ENCODE assay signal across 1 cellular context in the genomic region with DNA sequence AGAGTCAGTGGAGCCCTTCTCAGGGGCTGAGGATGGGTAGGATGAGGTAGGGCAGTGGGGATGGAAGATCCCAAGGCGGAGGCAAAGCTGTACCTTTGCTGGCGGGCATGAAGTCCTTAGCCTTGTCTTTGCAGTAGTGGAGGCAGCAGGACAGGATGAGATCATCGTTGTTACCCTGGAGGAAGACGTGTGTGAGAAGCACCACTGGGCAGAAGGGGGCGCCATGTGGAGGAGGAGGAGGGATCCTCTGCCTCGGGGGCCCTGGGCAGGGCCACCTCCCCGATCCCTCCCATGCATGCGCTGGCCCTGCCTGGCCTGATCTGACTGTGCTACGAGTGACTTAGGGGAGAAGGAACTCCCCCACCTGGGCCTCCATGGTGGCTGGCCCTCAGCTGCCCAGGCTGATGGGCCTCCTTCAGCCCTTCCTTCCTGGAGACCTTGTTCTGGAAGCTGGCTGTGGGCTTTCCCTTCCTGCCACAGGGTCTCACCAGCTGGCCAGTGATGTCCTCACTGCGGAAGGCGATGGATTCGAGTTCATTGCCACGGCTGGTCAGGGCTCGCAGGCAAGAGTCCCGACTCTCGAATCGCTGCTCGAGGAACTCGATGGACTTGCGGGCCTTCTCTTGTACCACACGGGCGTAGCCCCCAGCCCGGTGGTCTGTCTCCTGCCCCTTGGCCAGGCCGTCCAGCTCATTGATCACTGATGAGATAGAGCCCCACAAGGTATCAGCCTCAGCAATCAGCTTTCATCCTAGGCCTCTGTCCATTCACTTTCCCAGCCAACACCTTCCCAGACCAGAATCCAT.
TF ChIP-seq lines count a peak whose summit lies in the region.

No MANE protein-coding gene starts in this region.

TF ChIP-seq in HEK293, 187 proteins besides CTCF, POLR2A, EP300 and RAD21 (continued from another document):
- TF ChIP-seq, protein P1, sequence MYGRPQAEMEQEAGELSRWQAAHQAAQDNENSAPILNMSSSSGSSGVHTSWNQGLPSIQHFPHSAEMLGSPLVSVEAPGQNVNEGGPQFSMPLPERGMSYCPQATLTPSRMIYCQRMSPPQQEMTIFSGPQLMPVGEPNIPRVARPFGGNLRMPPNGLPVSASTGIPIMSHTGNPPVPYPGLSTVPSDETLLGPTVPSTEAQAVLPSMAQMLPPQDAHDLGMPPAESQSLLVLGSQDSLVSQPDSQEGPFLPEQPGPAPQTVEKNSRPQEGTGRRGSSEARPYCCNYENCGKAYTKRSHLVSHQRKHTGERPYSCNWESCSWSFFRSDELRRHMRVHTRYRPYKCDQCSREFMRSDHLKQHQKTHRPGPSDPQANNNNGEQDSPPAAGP (tag by site-specific recombination; IDR thresholded peaks at IDR 0.05) = peak; percentile 86; the same call in 1 of the 2 replicates
- TF ChIP-seq ZNF600 (tag by site-specific recombination; IDR thresholded peaks at IDR 0.05) (peak; percentile 88), BCL11A (tag by site-specific recombination; IDR thresholded peaks at IDR 0.05; ENCODE audit: low read depth) (no peak), ZNF626 (tag by site-specific recombination; IDR thresholded peaks at IDR 0.05) (no peak), KLF1 (tag by site-specific recombination; IDR thresholded peaks at IDR 0.05) (0 out of 2 replicates have a peak, but pooled peaks have one; percentile 26), ZBTB17 (tag by site-specific recombination; IDR thresholded peaks at IDR 0.05) (peak; percentile 77), ZNF660 (tag by site-specific recombination; IDR thresholded peaks at IDR 0.05) (0 out of 2 replicates have a peak, but pooled peaks have one; percentile 50), ZSCAN23 (tag by site-specific recombination; IDR thresholded peaks at IDR 0.05) (0 out of 2 replicates have a peak, but pooled peaks have one; percentile 34), ZNF24 (tag by site-specific recombination; IDR thresholded peaks at IDR 0.05) (peak; percentile 70), ZNF501 (tag by site-specific recombination; IDR thresholded peaks at IDR 0.05) (0 out of 2 replicates have a peak, but pooled peaks have one; percentile 30), SP3 (tag by site-specific recombination; IDR thresholded peaks at IDR 0.05) (peak; percentile 58), ZNF311 (tag by site-specific recombination; IDR thresholded peaks at IDR 0.05; ENCODE audit: borderline replicate concordance) (no peak), GLIS1 (tag by site-specific recombination; IDR thresholded peaks at IDR 0.05) (peak; percentile 70), MZF1 (tag by site-specific recombination; IDR thresholded peaks at IDR 0.05; ENCODE audit: borderline replicate concordance) (no peak), ZNF654 (tag by site-specific recombination; IDR thresholded peaks at IDR 0.05; ENCODE audit: low read depth) (peak; percentile 67), KLF8 (tag by site-specific recombination; IDR thresholded peaks at IDR 0.05) (peak; percentile 62; the same call in 1 of the 2 replicates), ZNF629 (tag by site-specific recombination; IDR thresholded peaks at IDR 0.05) (peak; percentile 59; the same call in 1 of the 2 replicates), ZNF169 (tag by site-specific recombination; IDR thresholded peaks at IDR 0.05) (0 out of 2 replicates have a peak, but pooled peaks have one; percentile 15), ZNF473 (tag by site-specific recombination; IDR thresholded peaks at IDR 0.05) (no peak), KLF9 (tag by site-specific recombination; IDR thresholded peaks at IDR 0.05; ENCODE audit: low read depth) (peak; percentile 29; the same call in 1 of the 2 replicates), SP7 (tag by site-specific recombination; IDR thresholded peaks at IDR 0.05) (peak; percentile 58; the same call in 1 of the 2 replicates), ZFHX2 (tag by site-specific recombination; conservative IDR thresholded peaks at IDR 0.05) (peak; percentile 47), ZBTB8A (tag by site-specific recombination; IDR thresholded peaks at IDR 0.05) (no peak), ZBTB48 (tag by site-specific recombination; IDR thresholded peaks at IDR 0.05) (peak; percentile 90), KLF16 (tag by site-specific recombination; IDR thresholded peaks at IDR 0.05) (0 out of 2 replicates have a peak, but pooled peaks have one; percentile 20), ZNF776 (tag by site-specific recombination; IDR thresholded peaks at IDR 0.05; ENCODE audit: borderline replicate concordance) (no peak), ZFP69B (tag by site-specific recombination; IDR thresholded peaks at IDR 0.05) (peak; percentile 54; the same call in 1 of the 2 replicates), GLIS2 (tag by site-specific recombination; IDR thresholded peaks at IDR 0.05) (peak; percentile 83), ZEB2 (tag by site-specific recombination; IDR thresholded peaks at IDR 0.05) (peak; percentile 51)
- TF ChIP-seq, protein P2, sequence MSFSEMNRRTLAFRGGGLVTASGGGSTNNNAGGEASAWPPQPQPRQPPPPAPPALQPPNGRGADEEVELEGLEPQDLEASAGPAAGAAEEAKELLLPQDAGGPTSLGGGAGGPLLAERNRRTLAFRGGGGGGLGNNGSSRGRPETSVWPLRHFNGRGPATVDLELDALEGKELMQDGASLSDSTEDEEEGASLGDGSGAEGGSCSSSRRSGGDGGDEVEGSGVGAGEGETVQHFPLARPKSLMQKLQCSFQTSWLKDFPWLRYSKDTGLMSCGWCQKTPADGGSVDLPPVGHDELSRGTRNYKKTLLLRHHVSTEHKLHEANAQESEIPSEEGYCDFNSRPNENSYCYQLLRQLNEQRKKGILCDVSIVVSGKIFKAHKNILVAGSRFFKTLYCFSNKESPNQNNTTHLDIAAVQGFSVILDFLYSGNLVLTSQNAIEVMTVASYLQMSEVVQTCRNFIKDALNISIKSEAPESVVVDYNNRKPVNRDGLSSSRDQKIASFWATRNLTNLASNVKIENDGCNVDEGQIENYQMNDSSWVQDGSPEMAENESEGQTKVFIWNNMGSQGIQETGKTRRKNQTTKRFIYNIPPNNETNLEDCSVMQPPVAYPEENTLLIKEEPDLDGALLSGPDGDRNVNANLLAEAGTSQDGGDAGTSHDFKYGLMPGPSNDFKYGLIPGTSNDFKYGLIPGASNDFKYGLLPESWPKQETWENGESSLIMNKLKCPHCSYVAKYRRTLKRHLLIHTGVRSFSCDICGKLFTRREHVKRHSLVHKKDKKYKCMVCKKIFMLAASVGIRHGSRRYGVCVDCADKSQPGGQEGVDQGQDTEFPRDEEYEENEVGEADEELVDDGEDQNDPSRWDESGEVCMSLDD (tag by site-specific recombination; IDR thresholded peaks at IDR 0.05) = 0 out of 2 replicates have a peak, but pooled peaks have one; percentile 52
- TF ChIP-seq, protein P3, sequence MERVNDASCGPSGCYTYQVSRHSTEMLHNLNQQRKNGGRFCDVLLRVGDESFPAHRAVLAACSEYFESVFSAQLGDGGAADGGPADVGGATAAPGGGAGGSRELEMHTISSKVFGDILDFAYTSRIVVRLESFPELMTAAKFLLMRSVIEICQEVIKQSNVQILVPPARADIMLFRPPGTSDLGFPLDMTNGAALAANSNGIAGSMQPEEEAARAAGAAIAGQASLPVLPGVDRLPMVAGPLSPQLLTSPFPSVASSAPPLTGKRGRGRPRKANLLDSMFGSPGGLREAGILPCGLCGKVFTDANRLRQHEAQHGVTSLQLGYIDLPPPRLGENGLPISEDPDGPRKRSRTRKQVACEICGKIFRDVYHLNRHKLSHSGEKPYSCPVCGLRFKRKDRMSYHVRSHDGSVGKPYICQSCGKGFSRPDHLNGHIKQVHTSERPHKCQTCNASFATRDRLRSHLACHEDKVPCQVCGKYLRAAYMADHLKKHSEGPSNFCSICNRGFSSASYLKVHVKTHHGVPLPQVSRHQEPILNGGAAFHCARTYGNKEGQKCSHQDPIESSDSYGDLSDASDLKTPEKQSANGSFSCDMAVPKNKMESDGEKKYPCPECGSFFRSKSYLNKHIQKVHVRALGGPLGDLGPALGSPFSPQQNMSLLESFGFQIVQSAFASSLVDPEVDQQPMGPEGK (tag by site-specific recombination; IDR thresholded peaks at IDR 0.05) = peak; percentile 94
- TF ChIP-seq, protein P4, sequence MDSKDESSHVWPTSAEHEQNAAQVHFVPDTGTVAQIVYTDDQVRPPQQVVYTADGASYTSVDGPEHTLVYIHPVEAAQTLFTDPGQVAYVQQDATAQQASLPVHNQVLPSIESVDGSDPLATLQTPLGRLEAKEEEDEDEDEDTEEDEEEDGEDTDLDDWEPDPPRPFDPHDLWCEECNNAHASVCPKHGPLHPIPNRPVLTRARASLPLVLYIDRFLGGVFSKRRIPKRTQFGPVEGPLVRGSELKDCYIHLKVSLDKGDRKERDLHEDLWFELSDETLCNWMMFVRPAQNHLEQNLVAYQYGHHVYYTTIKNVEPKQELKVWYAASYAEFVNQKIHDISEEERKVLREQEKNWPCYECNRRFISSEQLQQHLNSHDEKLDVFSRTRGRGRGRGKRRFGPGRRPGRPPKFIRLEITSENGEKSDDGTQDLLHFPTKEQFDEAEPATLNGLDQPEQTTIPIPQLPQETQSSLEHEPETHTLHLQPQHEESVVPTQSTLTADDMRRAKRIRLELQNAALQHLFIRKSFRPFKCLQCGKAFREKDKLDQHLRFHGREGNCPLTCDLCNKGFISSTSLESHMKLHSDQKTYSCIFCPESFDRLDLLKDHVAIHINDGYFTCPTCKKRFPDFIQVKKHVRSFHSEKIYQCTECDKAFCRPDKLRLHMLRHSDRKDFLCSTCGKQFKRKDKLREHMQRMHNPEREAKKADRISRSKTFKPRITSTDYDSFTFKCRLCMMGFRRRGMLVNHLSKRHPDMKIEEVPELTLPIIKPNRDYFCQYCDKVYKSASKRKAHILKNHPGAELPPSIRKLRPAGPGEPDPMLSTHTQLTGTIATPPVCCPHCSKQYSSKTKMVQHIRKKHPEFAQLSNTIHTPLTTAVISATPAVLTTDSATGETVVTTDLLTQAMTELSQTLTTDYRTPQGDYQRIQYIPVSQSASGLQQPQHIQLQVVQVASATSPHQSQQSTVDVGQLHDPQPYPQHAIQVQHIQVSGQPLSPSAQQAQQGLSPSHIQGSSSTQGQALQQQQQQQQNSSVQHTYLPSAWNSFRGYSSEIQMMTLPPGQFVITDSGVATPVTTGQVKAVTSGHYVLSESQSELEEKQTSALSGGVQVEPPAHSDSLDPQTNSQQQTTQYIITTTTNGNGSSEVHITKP (tag by site-specific recombination; IDR thresholded peaks at IDR 0.05) = peak; percentile 75
- TF ChIP-seq, protein P5, sequence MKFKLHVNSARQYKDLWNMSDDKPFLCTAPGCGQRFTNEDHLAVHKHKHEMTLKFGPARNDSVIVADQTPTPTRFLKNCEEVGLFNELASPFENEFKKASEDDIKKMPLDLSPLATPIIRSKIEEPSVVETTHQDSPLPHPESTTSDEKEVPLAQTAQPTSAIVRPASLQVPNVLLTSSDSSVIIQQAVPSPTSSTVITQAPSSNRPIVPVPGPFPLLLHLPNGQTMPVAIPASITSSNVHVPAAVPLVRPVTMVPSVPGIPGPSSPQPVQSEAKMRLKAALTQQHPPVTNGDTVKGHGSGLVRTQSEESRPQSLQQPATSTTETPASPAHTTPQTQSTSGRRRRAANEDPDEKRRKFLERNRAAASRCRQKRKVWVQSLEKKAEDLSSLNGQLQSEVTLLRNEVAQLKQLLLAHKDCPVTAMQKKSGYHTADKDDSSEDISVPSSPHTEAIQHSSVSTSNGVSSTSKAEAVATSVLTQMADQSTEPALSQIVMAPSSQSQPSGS (tag by site-specific recombination; IDR thresholded peaks at IDR 0.05; ENCODE audit: low read depth) = peak; percentile 92
- TF ChIP-seq, protein P6, sequence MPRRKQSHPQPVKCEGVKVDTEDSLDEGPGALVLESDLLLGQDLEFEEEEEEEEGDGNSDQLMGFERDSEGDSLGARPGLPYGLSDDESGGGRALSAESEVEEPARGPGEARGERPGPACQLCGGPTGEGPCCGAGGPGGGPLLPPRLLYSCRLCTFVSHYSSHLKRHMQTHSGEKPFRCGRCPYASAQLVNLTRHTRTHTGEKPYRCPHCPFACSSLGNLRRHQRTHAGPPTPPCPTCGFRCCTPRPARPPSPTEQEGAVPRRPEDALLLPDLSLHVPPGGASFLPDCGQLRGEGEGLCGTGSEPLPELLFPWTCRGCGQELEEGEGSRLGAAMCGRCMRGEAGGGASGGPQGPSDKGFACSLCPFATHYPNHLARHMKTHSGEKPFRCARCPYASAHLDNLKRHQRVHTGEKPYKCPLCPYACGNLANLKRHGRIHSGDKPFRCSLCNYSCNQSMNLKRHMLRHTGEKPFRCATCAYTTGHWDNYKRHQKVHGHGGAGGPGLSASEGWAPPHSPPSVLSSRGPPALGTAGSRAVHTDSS (tag by site-specific recombination; IDR thresholded peaks at IDR 0.05) = peak; percentile 32; the same call in 1 of the 2 replicates
- TF ChIP-seq, protein P7, sequence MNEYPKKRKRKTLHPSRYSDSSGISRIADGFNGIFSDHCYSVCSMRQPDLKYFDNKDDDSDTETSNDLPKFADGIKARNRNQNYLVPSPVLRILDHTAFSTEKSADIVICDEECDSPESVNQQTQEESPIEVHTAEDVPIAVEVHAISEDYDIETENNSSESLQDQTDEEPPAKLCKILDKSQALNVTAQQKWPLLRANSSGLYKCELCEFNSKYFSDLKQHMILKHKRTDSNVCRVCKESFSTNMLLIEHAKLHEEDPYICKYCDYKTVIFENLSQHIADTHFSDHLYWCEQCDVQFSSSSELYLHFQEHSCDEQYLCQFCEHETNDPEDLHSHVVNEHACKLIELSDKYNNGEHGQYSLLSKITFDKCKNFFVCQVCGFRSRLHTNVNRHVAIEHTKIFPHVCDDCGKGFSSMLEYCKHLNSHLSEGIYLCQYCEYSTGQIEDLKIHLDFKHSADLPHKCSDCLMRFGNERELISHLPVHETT (tag by site-specific recombination; IDR thresholded peaks at IDR 0.05) = peak; percentile 51; the same call in 1 of the 2 replicates
- TF ChIP-seq, protein P8, sequence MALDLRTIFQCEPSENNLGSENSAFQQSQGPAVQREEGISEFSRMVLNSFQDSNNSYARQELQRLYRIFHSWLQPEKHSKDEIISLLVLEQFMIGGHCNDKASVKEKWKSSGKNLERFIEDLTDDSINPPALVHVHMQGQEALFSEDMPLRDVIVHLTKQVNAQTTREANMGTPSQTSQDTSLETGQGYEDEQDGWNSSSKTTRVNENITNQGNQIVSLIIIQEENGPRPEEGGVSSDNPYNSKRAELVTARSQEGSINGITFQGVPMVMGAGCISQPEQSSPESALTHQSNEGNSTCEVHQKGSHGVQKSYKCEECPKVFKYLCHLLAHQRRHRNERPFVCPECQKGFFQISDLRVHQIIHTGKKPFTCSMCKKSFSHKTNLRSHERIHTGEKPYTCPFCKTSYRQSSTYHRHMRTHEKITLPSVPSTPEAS (tag by site-specific recombination; IDR thresholded peaks at IDR 0.05) = 0 out of 2 replicates have a peak, but pooled peaks have one; percentile 21
- TF ChIP-seq, protein P9, sequence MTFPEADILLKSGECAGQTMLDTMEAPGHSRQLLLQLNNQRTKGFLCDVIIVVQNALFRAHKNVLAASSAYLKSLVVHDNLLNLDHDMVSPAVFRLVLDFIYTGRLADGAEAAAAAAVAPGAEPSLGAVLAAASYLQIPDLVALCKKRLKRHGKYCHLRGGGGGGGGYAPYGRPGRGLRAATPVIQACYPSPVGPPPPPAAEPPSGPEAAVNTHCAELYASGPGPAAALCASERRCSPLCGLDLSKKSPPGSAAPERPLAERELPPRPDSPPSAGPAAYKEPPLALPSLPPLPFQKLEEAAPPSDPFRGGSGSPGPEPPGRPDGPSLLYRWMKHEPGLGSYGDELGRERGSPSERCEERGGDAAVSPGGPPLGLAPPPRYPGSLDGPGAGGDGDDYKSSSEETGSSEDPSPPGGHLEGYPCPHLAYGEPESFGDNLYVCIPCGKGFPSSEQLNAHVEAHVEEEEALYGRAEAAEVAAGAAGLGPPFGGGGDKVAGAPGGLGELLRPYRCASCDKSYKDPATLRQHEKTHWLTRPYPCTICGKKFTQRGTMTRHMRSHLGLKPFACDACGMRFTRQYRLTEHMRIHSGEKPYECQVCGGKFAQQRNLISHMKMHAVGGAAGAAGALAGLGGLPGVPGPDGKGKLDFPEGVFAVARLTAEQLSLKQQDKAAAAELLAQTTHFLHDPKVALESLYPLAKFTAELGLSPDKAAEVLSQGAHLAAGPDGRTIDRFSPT (tag by site-specific recombination; IDR thresholded peaks at IDR 0.05) = 0 out of 2 replicates have a peak, but pooled peaks have one; percentile 11
TF ChIP-seq in HEK293: peak in this region for 35.
